20 cellular contexts compared by ENCODE assay signal in the genomic region with DNA sequence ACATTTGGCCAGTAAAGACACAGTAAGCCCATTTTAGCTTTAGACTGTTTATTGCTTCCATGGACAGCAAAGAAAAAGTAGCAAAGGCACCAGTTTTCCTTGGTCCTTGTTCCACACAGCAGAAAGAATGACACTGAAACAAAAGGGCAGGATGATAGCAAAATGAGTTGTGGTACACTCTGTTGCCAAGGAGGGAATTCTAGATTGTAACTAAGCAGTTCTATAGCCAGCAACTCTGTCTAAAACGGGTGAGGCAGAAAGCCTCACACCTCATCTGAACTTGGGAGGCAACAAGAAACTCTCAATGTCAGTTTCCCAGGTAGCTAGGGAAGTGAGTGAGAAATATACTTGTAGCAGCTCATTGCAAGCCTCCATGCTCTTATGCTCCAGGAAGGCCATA. TPM values are rescaled to one million over a fixed set of nuclear protein-coding genes. Genes with fewer than 3 reads are reported as not detected.
A peak's percentile ranks its signal among the peaks of the same experiment; 100 is the strongest.
DNase-seq lines count a peak whose midpoint lies in the region; ATAC-seq and TF ChIP-seq lines count a peak whose summit lies in the region.
"Had no signal": no experiment of that assay in that cellular context is flagged by ENCODE, and none has a peak within 500 bp of the region (broad histone marks: within the 10 kb centered on the region; RNA-seq: fewer than 3 reads in every experiment).

No MANE protein-coding gene starts in this region.

- H4K8ac ChIP-seq in neuronal stem cell (ENCODE audit: low read depth, low read length), result no peak overlapping the region

- H3F3A ChIP-seq in GM23338 (replicated peaks; ENCODE audit: low read depth), result no peaks in the 10 kb centered on the region

- no CpG with 5 or more reads among the region's 1 CpG for WGBS in neuronal stem cell (ENCODE audit: extremely low coverage in 2 of 2, insufficient read length in 2 of 2, insufficient replicate concordance in 1 of 2), 2 donors

- no peak overlapping the region for H2BK12ac ChIP-seq in neuronal stem cell (ENCODE audit: low read length)

- H3K4me2 ChIP-seq in GM23338 (no peak overlapping the region), neuronal stem cell (ENCODE audit: insufficient read depth, low read length, poor library complexity, severe bottlenecking) (no peak overlapping the region)

- no peak overlapping the region for H4K91ac ChIP-seq in neuronal stem cell (ENCODE audit: low read depth, low read length, poor library complexity)

- POLR2A ChIA-PET in RWPE1 (lab: Yijun Ruan, JAX; ENCODE audit: low non-redundant PET), result no interaction called here

- H2AFZ ChIP-seq in GM23338 (peak overlapping the region; percentile 86), neuronal stem cell (ENCODE audit: low read length) (peak overlapping the region; percentile 17)

- H3K4me1 ChIP-seq in GM23338 (ENCODE audit: insufficient read depth) (0 out of 2 replicates have a peak, but pooled peaks cover 17% of the 10 kb centered on the region), breast epithelium (peaks cover 0 to 4% of the 10 kb centered on the region in 2 donors), neuronal stem cell (ENCODE audit: control insufficient read depth in 2 of 2, insufficient read depth in 1 of 2, low read depth in 1 of 2, low read length in 2 of 2) (peaks cover 0 to 4% of the 10 kb centered on the region in 2 donors)
- H3K4me1 ChIP-seq: Peyer's patch had no signal

- H3K4me1 Mint-ChIP-seq in GM23338, result peaks cover 39% of the 10 kb centered on the region
- H3K4me1 Mint-ChIP-seq: B cell, IgD-negative memory B cell had no signal

- no peak overlapping the region for H2AK5ac ChIP-seq in neuronal stem cell (ENCODE audit: low read depth, low read length)

- H3K27ac ChIP-seq in GM23338 (ENCODE audit: low read depth) (no peak overlapping the region), RWPE1 (peak overlapping the region; percentile 69; the same call in 1 of the 2 replicates), breast epithelium (peak overlapping the region; percentile 19 to 65), neuronal stem cell (replicated peaks; ENCODE audit: low read length) (no peak overlapping the region)
- H3K27ac ChIP-seq: HL-60, Peyer's patch had no signal

- DNase-seq in GM23338 (ENCODE audit: low spot score) (no peak), RWPE1 (ENCODE audit: low spot score) (no peak), breast epithelium (ENCODE audit: low spot score in 2 of 2) (no peak), neuronal stem cell (ENCODE audit: low spot score) (no peak), left lobe of liver (ENCODE audit: low spot score) (no peak)
- no peak for DNase-seq in activated effector memory CD4-positive, alpha-beta T cell treated with anti-CD3 and anti-CD28 coated beads, Interleukin-2, amount 50 U/mL, for 16 hours
- DNase-seq: COR-L47, DMS 273 treated with DMSO at 0.1 percent for 48 hours, Kasumi-1, MM.1S, NCI-H1092, NCI-H146, NCI-H2081, NCI-H2171 treated with DMSO at 0.1 percent for 48 hours, Peyer's patch, SHP77 treated with DMSO at 0.1 percent for 48 hours had no signal

- no peak for ATAC-seq in GM23338
- ATAC-seq in left lobe of liver, result no peak
- no peak for ATAC-seq in GM18870 (IDR thresholded peaks at IDR 0.05; ENCODE audit: unreplicated experiment)

- no peak overlapping the region for H3K14ac ChIP-seq in neuronal stem cell (ENCODE audit: low read length)

- H3K9me3 Mint-ChIP-seq in GM23338, result no peaks in the 10 kb centered on the region
- H3K9me3 Mint-ChIP-seq: IgD-negative memory B cell had no signal

- H3K36me3 Mint-ChIP-seq in GM23338 (ENCODE audit: low read depth), result no peaks in the 10 kb centered on the region
- H3K36me3 Mint-ChIP-seq: IgD-negative memory B cell had no signal

- no peak overlapping the region for H2BK5ac ChIP-seq in neuronal stem cell (ENCODE audit: low read length)

- no peak overlapping the region for H3K23ac ChIP-seq in neuronal stem cell (ENCODE audit: low read depth, low read length, poor library complexity)

- H3K9me3 ChIP-seq in breast epithelium (no peaks in the 10 kb centered on the region), neuronal stem cell (replicated peaks in 1 of 2; ENCODE audit: control insufficient read depth in 2 of 2, insufficient read depth in 1 of 2, low read depth in 1 of 2, low read length in 2 of 2) (no peaks in the 10 kb centered on the region)
- H3K9me3 ChIP-seq: Peyer's patch had no signal

- H3K79me2 ChIP-seq in GM23338 (replicated peaks; ENCODE audit: insufficient read depth), result no peaks in the 10 kb centered on the region

- CTCF ChIA-PET in RWPE1 (lab: Yijun Ruan, JAX), result interaction anchor here (0.7 kb wide), 1 partner anchor 34 kb away, joined by 3 read pairs; no protein-coding TSS in a partner anchor

- H3K4me3 ChIP-seq in GM23338 (no peak overlapping the region), breast epithelium (no peak overlapping the region), neuronal stem cell (ENCODE audit: low read length in 2 of 2) (no peak overlapping the region)
- H3K4me3 ChIP-seq: Peyer's patch had no signal

- H3K9ac ChIP-seq in neuronal stem cell (ENCODE audit: low read depth, low read length, poor library complexity), result no peak overlapping the region

- H3K4me3 Mint-ChIP-seq in GM23338, result no peak overlapping the region
- H3K4me3 Mint-ChIP-seq: B cell, IgD-negative memory B cell had no signal

- peaks cover 2% of the 10 kb centered on the region for H3K27me3 Mint-ChIP-seq in GM23338 (ENCODE audit: insufficient read depth, low read depth, poor library complexity)
- H3K27me3 Mint-ChIP-seq: IgD-negative memory B cell had no signal

- H3K79me1 ChIP-seq in neuronal stem cell (ENCODE audit: low read depth, low read length), result no peaks in the 10 kb centered on the region

- H3K18ac ChIP-seq in neuronal stem cell (ENCODE audit: low read length), result no peak overlapping the region

- H3K27ac Mint-ChIP-seq in GM23338, result no peak overlapping the region
- H3K27ac Mint-ChIP-seq: B cell, IgD-negative memory B cell had no signal

- H3K27me3 ChIP-seq in GM23338 (ENCODE audit: insufficient read depth) (no peaks in the 10 kb centered on the region), breast epithelium (no peaks in the 10 kb centered on the region), neuronal stem cell (ENCODE audit: control insufficient read depth in 3 of 3, insufficient read depth in 3 of 3, low read depth in 1 of 3, low read length in 3 of 3) (no peaks in the 10 kb centered on the region)
- H3K27me3 ChIP-seq: Peyer's patch had no signal

- intact Hi-C loops in breast epithelium (cut with DNase I; ENCODE audit: low total_unique reads), result no loop called here

- H4K20me1 ChIP-seq in GM23338 (replicated peaks; ENCODE audit: insufficient read depth), result no peaks in the 10 kb centered on the region

- H3K36me3 ChIP-seq in GM23338 (ENCODE audit: insufficient read depth) (no peaks in the 10 kb centered on the region), breast epithelium (no peaks in the 10 kb centered on the region), neuronal stem cell (replicated peaks in 1 of 2; ENCODE audit: control insufficient read depth in 2 of 2, insufficient read depth in 2 of 2, low read length in 2 of 2) (no peaks in the 10 kb centered on the region)
- H3K36me3 ChIP-seq: Peyer's patch had no signal

- TF ChIP-seq CTCF in GM23338 (conservative IDR thresholded peaks at IDR 0.05; ENCODE audit: low read depth in 2 of 2) (no peak), RWPE1 (conservative IDR thresholded peaks at IDR 0.05; ENCODE audit: low read depth) (no peak), breast epithelium (IDR thresholded peaks at IDR 0.05) (no peak)

- peaks cover 7% of the 10 kb centered on the region; the same call in 1 of the 2 replicates for H3K9me2 ChIP-seq in GM23338 (ENCODE audit: insufficient read depth)

- H3K4ac ChIP-seq in neuronal stem cell (ENCODE audit: low read length), result no peak overlapping the region

- no peak overlapping the region for H2BK15ac ChIP-seq in neuronal stem cell (ENCODE audit: low read length)

- TF ChIP-seq POLR2A in breast epithelium (IDR thresholded peaks at IDR 0.05), result no peak

- no peak overlapping the region for H2BK120ac ChIP-seq in neuronal stem cell (ENCODE audit: low read depth, low read length)

TF ChIP-seq in GM23338, 12 proteins besides CTCF, POLR2A, EP300 and RAD21 (continues in another document):
- TF ChIP-seq JUNB (IDR thresholded peaks at IDR 0.05; ENCODE audit: unreplicated experiment) (no peak), ZNF331 (CRISPR knock-in tag; IDR thresholded peaks at IDR 0.05; ENCODE audit: low read depth) (no peak), ZNF114 (CRISPR knock-in tag; IDR thresholded peaks at IDR 0.05) (no peak)

RNA-seq across cellular contexts. Expression of a gene that starts 39.2 kb away (rescaled TPM):
- total RNA-seq in GM23338 (2014; rRNA removed; shearing (Covaris generic)), result 2.6 TPM in 2 replicates
- polyA plus RNA-seq in GM23338 (2016; fragmentation: Nextera tagmentation; extraction: Ambion mirVana), result 1.4 and 2.3 TPM in 2 replicates
- total RNA-seq in breast epithelium, result 10 to 100 TPM in 1 of 3 donors, 1 to 10 TPM in 2; 2.7 to 15.2 (median 5.6) TPM
- polyA plus RNA-seq in neuronal stem cell (2013, experiment 1 of 2), result 3.9 TPM
- 3.9 TPM for polyA plus RNA-seq in neuronal stem cell (2013, experiment 2 of 2)
- 0.55 TPM for total RNA-seq in left lobe of liver

RNA-seq across cellular contexts. Expression of a gene that starts 54.9 kb away (rescaled TPM):
- 84.4 and 96.0 TPM in 2 replicates for total RNA-seq in GM23338 (2014; rRNA removed; shearing (Covaris generic))
- 28.3 and 28.8 TPM in 2 replicates for polyA plus RNA-seq in GM23338 (2016; fragmentation: Nextera tagmentation; extraction: Ambion mirVana)
- 10 to 100 TPM; 21.6 to 53.6 (median 33.0) TPM for total RNA-seq in breast epithelium
- polyA plus RNA-seq in neuronal stem cell (2013, experiment 1 of 2), result 14.7 TPM
- 15.1 TPM for polyA plus RNA-seq in neuronal stem cell (2013, experiment 2 of 2)
- 1.2 TPM for total RNA-seq in left lobe of liver
- total RNA-seq: B cell had no signal
- polyA plus RNA-seq: IgD-negative memory B cell had no signal

Comparison
In these comparisons a context has a peak if more than half of its experiments do, and no peak if none do; other contexts are left out.
1. H3K27ac ChIP-seq: peak in RWPE1 (single experiment) and breast epithelium (2 of 2); none in GM23338 (single experiment) and neuronal stem cell (single experiment).
2. RNA of a gene that starts 54.9 kb away (total RNA-seq): 84.4 to 96.0 TPM in GM23338 and 21.6 to 53.6 TPM in breast epithelium; 1.2 TPM in left lobe of liver (single experiment); every median in the first group is over 10 times any median in the second.